In the genomic region with DNA sequence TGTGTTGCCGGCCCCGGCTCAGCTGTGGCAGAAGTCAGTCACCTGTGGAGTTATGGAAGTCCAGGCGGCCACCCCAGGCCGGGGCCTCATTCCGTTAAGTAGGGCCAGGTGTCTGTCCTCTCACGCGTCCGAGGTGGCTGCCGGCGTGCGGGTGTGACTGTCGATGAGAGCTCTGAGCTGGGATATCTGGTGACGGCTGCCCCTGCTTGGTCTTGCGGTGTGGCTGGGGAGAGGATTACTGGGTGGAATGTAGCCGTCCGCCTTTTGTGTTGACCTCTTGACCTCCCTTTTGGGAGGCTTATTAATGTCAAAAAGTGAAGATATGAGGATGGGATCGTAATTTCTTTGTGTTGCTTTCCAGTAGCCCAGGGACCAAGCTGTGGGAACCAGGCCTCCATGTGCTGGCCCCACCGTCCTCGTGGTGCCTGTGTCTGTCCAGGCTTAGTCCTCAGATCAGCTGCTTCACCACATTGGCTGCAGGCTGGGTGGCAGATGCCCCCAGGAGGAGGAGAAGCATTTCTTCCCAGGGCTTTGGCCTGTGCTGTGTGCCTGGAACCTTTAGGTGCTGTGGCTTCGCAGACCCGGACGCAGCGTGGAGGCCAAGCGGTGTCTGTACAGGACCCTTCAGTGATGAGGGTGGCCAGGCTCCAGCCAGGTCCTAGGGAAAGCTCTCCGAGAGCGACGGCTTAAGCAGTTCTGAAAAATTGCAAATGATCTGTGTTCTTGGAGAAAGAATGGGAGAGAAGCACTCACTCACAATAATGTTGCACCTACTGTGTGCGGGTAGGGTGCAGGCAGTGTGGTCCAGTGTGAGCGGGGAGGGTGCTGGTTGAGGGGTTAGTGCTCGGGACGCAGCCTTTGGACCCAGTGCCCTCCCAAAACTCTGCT, we compare ENCODE assay signal across 11 cellular contexts. TPM values are rescaled to one million over a fixed set of nuclear protein-coding genes. Genes with fewer than 3 reads are reported as not detected.
DNase-seq lines count a peak whose midpoint lies in the region; ATAC-seq and TF ChIP-seq lines count a peak whose summit lies in the region.
"Had no signal": no experiment of that assay in that cellular context is flagged by ENCODE, and none has a peak within 500 bp of the region (broad histone marks: within the 10 kb centered on the region; RNA-seq: fewer than 3 reads in every experiment).

No MANE protein-coding gene starts in this region.

- no peak overlapping the region for H3K4me3 ChIP-seq in stomach
- H3K4me3 ChIP-seq: lower lobe of right lung had no signal

- DNase-seq in activated naive CD4-positive, alpha-beta T cell treated with anti-CD3 and anti-CD28 coated beads, Interleukin-2, amount 10 ng/mL, durations not matched to agents 7 days and 5 days: no peak
- no peak for DNase-seq in activated naive CD4-positive, alpha-beta T cell treated with anti-CD3 and anti-CD28 coated beads, Interleukin-2, amount 50 U/mL, for 16 hours
- no peak for DNase-seq in activated CD4-positive, alpha-beta memory T cell treated with anti-CD3 and anti-CD28 coated beads for 36 hours
- DNase-seq in left kidney (ENCODE audit: low read depth, low spot score): peak; percentile 68
- DNase-seq in stomach: no peak
- DNase-seq in retina: no peak
- no peak for DNase-seq in NCI-H2171 (lab: John Stamatoyannopoulos, UW)
- DNase-seq: lower lobe of right lung, NCI-H1048 had no signal

- H3K9me3 Mint-ChIP-seq in activated naive CD4-positive, alpha-beta T cell treated with anti-CD3 and anti-CD28 coated beads, Interleukin-2, amount 10 ng/mL, durations not matched to agents 7 days and 5 days: no peaks in the 10 kb centered on the region
- H3K9me3 Mint-ChIP-seq in activated CD4-positive, alpha-beta memory T cell treated with anti-CD3 and anti-CD28 coated beads for 36 hours: no peaks in the 10 kb centered on the region

- no peak for TF ChIP-seq POLR2A in stomach (IDR thresholded peaks at IDR 0.05)

- peaks cover 81% of the 10 kb centered on the region for H3K4me1 Mint-ChIP-seq in activated naive CD4-positive, alpha-beta T cell treated with anti-CD3 and anti-CD28 coated beads, Interleukin-2, amount 10 ng/mL, durations not matched to agents 7 days and 5 days
- H3K4me1 Mint-ChIP-seq in activated CD4-positive, alpha-beta memory T cell treated with anti-CD3 and anti-CD28 coated beads for 36 hours (ENCODE audit: low read depth): peaks cover 88% of the 10 kb centered on the region

- H3K36me3 ChIP-seq in stomach: no peaks in the 10 kb centered on the region
- H3K36me3 ChIP-seq: BE2C, lower lobe of right lung had no signal

- no peak for TF ChIP-seq EP300 in stomach (IDR thresholded peaks at IDR 0.05)

- H3K4me1 ChIP-seq in stomach: peaks cover 23 to 61% (median 35%) of the 10 kb centered on the region in 4 donors

- POLR2A ChIA-PET in activated CD4-positive, alpha-beta memory T cell treated with anti-CD3 and anti-CD28 coated beads for 36 hours (lab: Charles Lee): interaction anchor here (1.1 to 1.5 kb wide), 6 partner anchors 13 to 221 kb away, joined by 3 to 8 read pairs (median 5); no protein-coding TSS in a partner anchor

- 91 to 93% (median 91%) methylated on average over 31 of the region's 31 CpGs for WGBS in stomach, 5 donors

- CTCF ChIA-PET in activated naive CD4-positive, alpha-beta T cell treated with anti-CD3 and anti-CD28 coated beads, Interleukin-2, amount 10 ng/mL, durations not matched to agents 7 days and 5 days (lab: Charles Lee): interaction anchor here (0.7 to 3.5 kb wide), 9 partner anchors 12 to 82 kb away, joined by 3 to 16 read pairs (median 4); no protein-coding TSS in a partner anchor
- CTCF ChIA-PET in activated CD4-positive, alpha-beta memory T cell treated with anti-CD3 and anti-CD28 coated beads for 36 hours (lab: Charles Lee): interaction anchor here (0.6 to 1.5 kb wide), 5 partner anchors 9 to 338 kb away, joined by 3 to 6 read pairs (median 3); no protein-coding TSS in a partner anchor

- intact Hi-C loops in activated CD4-positive, alpha-beta memory T cell treated with anti-CD3 and anti-CD28 coated beads for 36 hours (cut with micrococcal nuclease): no loop called here
- intact Hi-C loops in stomach (cut with DNase I; ENCODE audit: low total_unique reads): no loop called here

- no peaks in the 10 kb centered on the region for H3K27me3 Mint-ChIP-seq in activated naive CD4-positive, alpha-beta T cell treated with anti-CD3 and anti-CD28 coated beads, Interleukin-2, amount 10 ng/mL, durations not matched to agents 7 days and 5 days
- H3K27me3 Mint-ChIP-seq in activated CD4-positive, alpha-beta memory T cell treated with anti-CD3 and anti-CD28 coated beads for 36 hours: no peaks in the 10 kb centered on the region

- peak overlapping the region; percentile 99 for H3K27ac Mint-ChIP-seq in activated naive CD4-positive, alpha-beta T cell treated with anti-CD3 and anti-CD28 coated beads, Interleukin-2, amount 10 ng/mL, durations not matched to agents 7 days and 5 days
- peak overlapping the region; percentile 85 for H3K27ac Mint-ChIP-seq in activated CD4-positive, alpha-beta memory T cell treated with anti-CD3 and anti-CD28 coated beads for 36 hours

- no peak for TF ChIP-seq CTCF in stomach (IDR thresholded peaks at IDR 0.05)

- ATAC-seq in GM18517 (IDR thresholded peaks at IDR 0.05; ENCODE audit: unreplicated experiment): no peak

- peak overlapping the region; percentile 77 for H3K4me3 Mint-ChIP-seq in activated naive CD4-positive, alpha-beta T cell treated with anti-CD3 and anti-CD28 coated beads, Interleukin-2, amount 10 ng/mL, durations not matched to agents 7 days and 5 days
- H3K4me3 Mint-ChIP-seq in activated CD4-positive, alpha-beta memory T cell treated with anti-CD3 and anti-CD28 coated beads for 36 hours: no peak overlapping the region

- no peaks in the 10 kb centered on the region for H3K9me3 ChIP-seq in stomach
- H3K9me3 ChIP-seq: BE2C, lower lobe of right lung had no signal

- H3K27ac ChIP-seq in stomach: peak overlapping the region in 3 of 5 donors; percentile 2 to 73 (median 66)

- H3K27me3 ChIP-seq in stomach: no peaks in the 10 kb centered on the region
- H3K27me3 ChIP-seq: BE2C had no signal

- peaks cover 26% of the 10 kb centered on the region for H3K36me3 Mint-ChIP-seq in activated naive CD4-positive, alpha-beta T cell treated with anti-CD3 and anti-CD28 coated beads, Interleukin-2, amount 10 ng/mL, durations not matched to agents 7 days and 5 days
- peaks cover 2% of the 10 kb centered on the region for H3K36me3 Mint-ChIP-seq in activated CD4-positive, alpha-beta memory T cell treated with anti-CD3 and anti-CD28 coated beads for 36 hours

RNA-seq across cellular contexts. Expression of a gene that starts 23.2 kb away (rescaled TPM):
- total RNA-seq in activated CD4-positive, alpha-beta memory T cell treated with anti-CD3 and anti-CD28 coated beads for 36 hours: not detected
- not detected for total RNA-seq in stomach
- polyA plus RNA-seq in stomach: 1 to 10 TPM in 1 of 3 donors, not detected in 2; 9.5 TPM
